Comparison of ENCODE assay signal across 1 cellular context in genomic region chr6:107493158-107494057, GRCh38.
TF ChIP-seq lines count a peak whose summit lies in the region.

No MANE protein-coding gene starts in this region.

TF ChIP-seq in K562, 482 proteins besides CTCF, POLR2A, EP300 and RAD21:
- TF ChIP-seq RHOXF2B (CRISPR knock-in tag; conservative IDR thresholded peaks at IDR 0.05): no peak
- peak; percentile 22 for TF ChIP-seq CBX2 (IDR thresholded peaks at IDR 0.05; ENCODE audit: insufficient read depth, low read length, poor library complexity, severe bottlenecking)
